ENCODE assay signal across 19 cellular contexts in the genomic region with DNA sequence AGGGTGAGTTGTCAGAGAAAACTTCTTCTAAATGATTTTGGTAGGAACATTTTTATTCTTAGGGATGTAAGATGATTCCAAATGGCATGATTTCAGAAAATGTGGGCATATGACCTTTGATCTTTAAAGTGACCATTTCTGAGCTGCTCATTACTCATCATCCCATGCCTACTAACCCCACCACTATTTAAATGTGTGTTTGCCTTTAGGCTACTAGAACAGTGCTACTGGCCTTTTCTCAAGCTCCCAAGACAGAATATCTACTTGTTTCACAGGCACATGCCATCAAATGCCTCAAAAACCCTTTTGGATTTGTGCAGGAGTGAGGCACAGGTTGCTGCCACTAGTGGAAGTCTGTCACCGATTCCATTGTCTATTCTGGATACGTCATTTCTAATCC.
A peak's percentile ranks its signal among the peaks of the same experiment; 100 is the strongest.
DNase-seq lines count a peak whose midpoint lies in the region; ATAC-seq, FAIRE-seq and TF ChIP-seq lines count a peak whose summit lies in the region.
"Had no signal": no experiment of that assay in that cellular context is flagged by ENCODE, and none has a peak within 500 bp of the region (broad histone marks: within the 10 kb centered on the region; RNA-seq: fewer than 3 reads in every experiment).

No MANE protein-coding gene starts in this region.

- intact Hi-C loops in A673 (cut with micrococcal nuclease; ENCODE audit: unreplicated experiment): no loop called here

- H3K4me1 ChIP-seq in A549: peaks cover 9% of the 10 kb centered on the region; the same call in 2 of the 3 replicates
- H3K4me1 ChIP-seq in A673 (ENCODE audit: insufficient read depth, low read length, poor library complexity, severe bottlenecking): no peaks in the 10 kb centered on the region
- H3K4me1 ChIP-seq: BE2C, SJSA1 had no signal

- DNase-seq in A549 (ENCODE audit: low read depth in 1 of 2, low spot score in 1 of 2) (peak in 1 of 2 experiments; percentile 12), HS-27A (ENCODE audit: low read depth) (peak; percentile 30), SK-MEL-5 (ENCODE audit: low read depth, low spot score) (peak; percentile 57), kidney tubule cell (ENCODE audit: low spot score) (peak; percentile 13), brain microvascular endothelial cell (no peak), A673 (ENCODE audit: low spot score) (no peak), activated gamma-delta T cell (lab: John Stamatoyannopoulos, UW) (no peak), SW 1271 (lab: John Stamatoyannopoulos, UW) (no peak)
- DNase-seq: BE2C; CD4-positive, alpha-beta memory T cell; IMR-90; Kasumi-1; MV-4-11; NCI-H1417 treated with DMSO at 0.1 percent for 48 hours; NCI-H2029 treated with DMSO at 0.1 percent for 48 hours; NCI-H510A treated with DMSO at 0.1 percent for 48 hours had no signal

- BruUV-seq in A673 (replicated peaks; lab: Mats Ljungman, UMichigan): no TSS peak

- 90% methylated on average over 2 of the region's 2 CpGs for WGBS in A549 (ENCODE audit: missing lambda C conversion rate)

- no peak for TF ChIP-seq EP300 in A549 (IDR thresholded peaks at IDR 0.05)

- H3K36me3 ChIP-seq in brain microvascular endothelial cell (replicated peaks) (no peaks in the 10 kb centered on the region), A673 (ENCODE audit: insufficient read depth, low read length, poor library complexity, severe bottlenecking) (no peaks in the 10 kb centered on the region)
- H3K36me3 ChIP-seq: BE2C, SJSA1 had no signal

- H3K4me2 ChIP-seq in A549: peak overlapping the region; percentile 15; the same call in 2 of the 3 replicates

- CTCF ChIA-PET in A549 (lab: Yijun Ruan, JAX) (no interaction called here), A673 (lab: Charles Lee) (no interaction called here)

- H3K9me3 ChIP-seq in A549: peaks cover 7% of the 10 kb centered on the region; the same call in 2 of the 3 replicates
- H3K9me3 ChIP-seq in A673 (ENCODE audit: low read depth, low read length, poor library complexity, severe bottlenecking): no peaks in the 10 kb centered on the region
- H3K9me3 ChIP-seq: BE2C, SJSA1 had no signal

- H3K27me3 ChIP-seq in brain microvascular endothelial cell (replicated peaks): no peaks in the 10 kb centered on the region
- no peaks in the 10 kb centered on the region for H3K27me3 ChIP-seq in A673 (replicated peaks; ENCODE audit: insufficient read depth, low read depth, low read length, poor library complexity)
- H3K27me3 ChIP-seq: BE2C, SJSA1 had no signal

- H3K27ac ChIP-seq in A549: peak overlapping the region in 1 of 2 experiments; percentile 21; a peak in 2 of 6 replicates
- H3K27ac ChIP-seq in brain microvascular endothelial cell: no peak overlapping the region
- no peak overlapping the region for H3K27ac ChIP-seq in A673 (ENCODE audit: low read depth, low read length, poor library complexity, severe bottlenecking)
- H3K27ac ChIP-seq: RWPE1, SJSA1 had no signal

- POLR2A ChIA-PET in A549 (lab: Yijun Ruan, JAX) (no interaction called here), A673 (lab: Charles Lee; ENCODE audit: low non-redundant PET) (no interaction called here)

- no peak for TF ChIP-seq POLR2A in A549 (IDR thresholded peaks at IDR 0.05; ENCODE audit: low read length)

- H3K4me3 ChIP-seq in A549 (no peak overlapping the region), brain microvascular endothelial cell (ENCODE audit: low read depth, low read length) (no peak overlapping the region), A673 (ENCODE audit: low read depth, low read length, poor library complexity, severe bottlenecking) (no peak overlapping the region)
- H3K4me3 ChIP-seq: SJSA1 had no signal

- in situ Hi-C loops in SK-MEL-5 (cut with HindIII; ENCODE audit: low pct_unique_long_range_greater_than_20kb, low sequenced_read_pairs) (no loop called here), brain microvascular endothelial cell (cut with HindIII; ENCODE audit: low pct_ligation_motif_present, low sequenced_read_pairs) (no loop called here)

- no peak for ATAC-seq in A549

- FAIRE-seq in A549 (lab: Jason Lieb, UNC): no peak
- FAIRE-seq: A204.1 had no signal

- no peak for TF ChIP-seq RAD21 in A549 (conservative IDR thresholded peaks at IDR 0.05 in 1 of 2, IDR thresholded peaks at IDR 0.05 in 1 of 2)

- TF ChIP-seq CTCF in A549 (IDR thresholded peaks at IDR 0.05) (no peak), brain microvascular endothelial cell (IDR thresholded peaks at IDR 0.05; ENCODE audit: low read depth, low read length, missing control alignments) (no peak), A673 (conservative IDR thresholded peaks at IDR 0.05; ENCODE audit: low read depth, low read length) (no peak)

TF ChIP-seq in A549, 52 proteins besides CTCF, POLR2A, EP300 and RAD21:
- no peak for TF ChIP-seq RARB (CRISPR knock-in tag; IDR thresholded peaks at IDR 0.05)
- TF ChIP-seq MYC (IDR thresholded peaks at IDR 0.05; ENCODE audit: borderline replicate concordance, low read length): no peak
- no peak for TF ChIP-seq TP53 (CRISPR knock-in tag; IDR thresholded peaks at IDR 0.05)
- no peak for TF ChIP-seq CBX8 (IDR thresholded peaks at IDR 0.05)
- no peak for TF ChIP-seq SMC3 (IDR thresholded peaks at IDR 0.05)
- TF ChIP-seq, protein P1, sequence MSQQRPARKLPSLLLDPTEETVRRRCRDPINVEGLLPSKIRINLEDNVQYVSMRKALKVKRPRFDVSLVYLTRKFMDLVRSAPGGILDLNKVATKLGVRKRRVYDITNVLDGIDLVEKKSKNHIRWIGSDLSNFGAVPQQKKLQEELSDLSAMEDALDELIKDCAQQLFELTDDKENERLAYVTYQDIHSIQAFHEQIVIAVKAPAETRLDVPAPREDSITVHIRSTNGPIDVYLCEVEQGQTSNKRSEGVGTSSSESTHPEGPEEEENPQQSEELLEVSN (IDR thresholded peaks at IDR 0.05; ENCODE audit: borderline replicate concordance, low read depth): no peak
- no peak for TF ChIP-seq ZNF302 (CRISPR knock-in tag; IDR thresholded peaks at IDR 0.05)
- no peak for TF ChIP-seq HES2 (IDR thresholded peaks at IDR 0.05)
- no peak for TF ChIP-seq PHF8 (IDR thresholded peaks at IDR 0.05; ENCODE audit: borderline replicate concordance, low read depth)
- no peak for TF ChIP-seq ZFP36 (IDR thresholded peaks at IDR 0.05; ENCODE audit: borderline replicate concordance, partially characterized antibody)
- TF ChIP-seq EHMT2 (IDR thresholded peaks at IDR 0.05; ENCODE audit: low read depth): no peak
- TF ChIP-seq, protein P2, sequence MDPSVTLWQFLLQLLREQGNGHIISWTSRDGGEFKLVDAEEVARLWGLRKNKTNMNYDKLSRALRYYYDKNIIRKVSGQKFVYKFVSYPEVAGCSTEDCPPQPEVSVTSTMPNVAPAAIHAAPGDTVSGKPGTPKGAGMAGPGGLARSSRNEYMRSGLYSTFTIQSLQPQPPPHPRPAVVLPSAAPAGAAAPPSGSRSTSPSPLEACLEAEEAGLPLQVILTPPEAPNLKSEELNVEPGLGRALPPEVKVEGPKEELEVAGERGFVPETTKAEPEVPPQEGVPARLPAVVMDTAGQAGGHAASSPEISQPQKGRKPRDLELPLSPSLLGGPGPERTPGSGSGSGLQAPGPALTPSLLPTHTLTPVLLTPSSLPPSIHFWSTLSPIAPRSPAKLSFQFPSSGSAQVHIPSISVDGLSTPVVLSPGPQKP (IDR thresholded peaks at IDR 0.05; ENCODE audit: low read depth, low read length): no peak
- no peak for TF ChIP-seq MAX (IDR thresholded peaks at IDR 0.05)
- TF ChIP-seq NR3C1 (IDR thresholded peaks at IDR 0.05): no peak
- no peak for TF ChIP-seq FOSL2 (IDR thresholded peaks at IDR 0.05)
- TF ChIP-seq FOSL2 (CRISPR knock-in tag; IDR thresholded peaks at IDR 0.05): no peak
- no peak for TF ChIP-seq EHF (CRISPR knock-in tag; IDR thresholded peaks at IDR 0.05)
- TF ChIP-seq NPAS2 (CRISPR knock-in tag; IDR thresholded peaks at IDR 0.05; ENCODE audit: borderline replicate concordance): no peak
- TF ChIP-seq HDAC2 (IDR thresholded peaks at IDR 0.05): no peak
- no peak for TF ChIP-seq HOXB5 (CRISPR knock-in tag; IDR thresholded peaks at IDR 0.05)
- no peak for TF ChIP-seq JUN (IDR thresholded peaks at IDR 0.05)

Comparison
In these comparisons a context has a peak if more than half of its experiments do, and no peak if none do; other contexts are left out.
1. DNase-seq: peak in HS-27A (single experiment), SK-MEL-5 (single experiment) and kidney tubule cell (single experiment); none in brain microvascular endothelial cell (single experiment), A673 (single experiment), activated gamma-delta T cell (single experiment) and SW 1271 (0 of 2).